Comparison of ENCODE assay signal across 18 cellular contexts in the genomic region with DNA sequence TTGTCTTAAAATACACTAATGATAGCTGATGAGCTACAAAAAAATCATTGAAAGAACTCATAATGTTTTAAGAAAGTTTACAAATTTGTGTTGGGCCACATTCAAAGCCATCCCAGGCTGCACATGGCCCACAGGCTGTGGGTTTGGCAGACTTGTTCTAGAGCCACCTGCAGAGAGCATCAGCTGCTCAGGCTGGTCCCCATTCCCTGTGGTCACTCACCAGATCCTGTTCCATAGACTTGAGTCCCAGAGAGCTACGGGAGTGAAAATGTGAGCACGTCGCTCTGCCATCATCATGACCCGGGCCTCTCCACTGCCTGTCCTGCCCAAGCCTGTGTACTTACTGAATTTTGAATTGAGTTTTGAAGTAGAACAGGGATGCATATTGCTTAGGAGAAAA. TPM values are rescaled to one million over a fixed set of nuclear protein-coding genes. Genes with fewer than 3 reads are reported as not detected.
DNase-seq lines count a peak whose midpoint lies in the region; ATAC-seq lines count a peak whose summit lies in the region.
"Had no signal": no experiment of that assay in that cellular context is flagged by ENCODE, and none has a peak within 500 bp of the region (broad histone marks: within the 10 kb centered on the region; RNA-seq: fewer than 3 reads in every experiment).

No MANE protein-coding gene starts in this region.

- DNase-seq in Right ventricle myocardium superior (peak; percentile 3), cardiac septum (ENCODE audit: low spot score) (no peak), cerebellum (ENCODE audit: low spot score) (peak; percentile 67), myocyte (ENCODE audit: low read depth) (peak; percentile 73), NCI-H510A (lab: John Stamatoyannopoulos, UW) (no peak), HuH-7 (ENCODE audit: low spot score) (no peak)
- DNase-seq: 8988T; CD4-positive, alpha-beta memory T cell; DMS153; DMS79; HCEC 1CT; IMR-90 had no signal

- intact Hi-C loops in Right ventricle myocardium superior (cut with DNase I) (no loop called here), cardiac septum (cut with DNase I) (no loop called here)

- ATAC-seq in Right ventricle myocardium superior (ENCODE audit: poor library complexity) (no peak), GM19452 (IDR thresholded peaks at IDR 0.05; ENCODE audit: unreplicated experiment) (no peak)
- ATAC-seq: GM12878, GM23338 had no signal

RNA-seq across cellular contexts. Expression of a gene that starts 6.9 kb away (rescaled TPM):
- 5.1 TPM for total RNA-seq in Right ventricle myocardium superior
- 8.3 TPM for total RNA-seq in cardiac septum
- total RNA-seq in cerebellum, result 10.1 TPM
- total RNA-seq in myocyte, result 10.6 and 13.0 TPM in 2 replicates
- 13.4 TPM for polyA plus RNA-seq in myocyte (2012)

RNA-seq across cellular contexts. Expression of a gene that starts 7.0 kb away (rescaled TPM):
- total RNA-seq in Right ventricle myocardium superior, result 13.4 TPM
- 21.4 TPM for total RNA-seq in cardiac septum
- total RNA-seq in cerebellum, result 10.4 TPM
- 17.1 and 17.8 TPM in 2 replicates for total RNA-seq in myocyte
- 42.9 TPM for polyA plus RNA-seq in myocyte (2012)

RNA-seq across cellular contexts. Expression of a gene that starts 33.5 kb away (rescaled TPM):
- total RNA-seq in Right ventricle myocardium superior (29.9 TPM), cardiac septum (46.4 TPM), cerebellum (31.9 TPM), myocyte (39.0 and 48.3 TPM in 2 replicates)
- 51.2 TPM for polyA plus RNA-seq in myocyte (2012)

RNA-seq across cellular contexts. Expression of a gene that starts 57.3 kb away (rescaled TPM):
- total RNA-seq in Right ventricle myocardium superior (not detected), cardiac septum (not detected), cerebellum (0.82 TPM), myocyte (0.21 and 1.9 TPM in 2 replicates)
- 0.47 TPM for polyA plus RNA-seq in myocyte (2012)
- total RNA-seq: Daoy, GM12878, HT1080, IMR-90 had no signal
- polyA plus RNA-seq: AG04450, IMR-90 had no signal

Comparison
In these comparisons a context has a peak if more than half of its experiments do, and no peak if none do; other contexts are left out.
1. DNase-seq: peak in Right ventricle myocardium superior (single experiment), cerebellum (single experiment) and myocyte (single experiment); none in cardiac septum (single experiment), NCI-H510A (single experiment) and HuH-7 (single experiment).